1 cellular context compared by ENCODE assay signal in the genomic region with DNA sequence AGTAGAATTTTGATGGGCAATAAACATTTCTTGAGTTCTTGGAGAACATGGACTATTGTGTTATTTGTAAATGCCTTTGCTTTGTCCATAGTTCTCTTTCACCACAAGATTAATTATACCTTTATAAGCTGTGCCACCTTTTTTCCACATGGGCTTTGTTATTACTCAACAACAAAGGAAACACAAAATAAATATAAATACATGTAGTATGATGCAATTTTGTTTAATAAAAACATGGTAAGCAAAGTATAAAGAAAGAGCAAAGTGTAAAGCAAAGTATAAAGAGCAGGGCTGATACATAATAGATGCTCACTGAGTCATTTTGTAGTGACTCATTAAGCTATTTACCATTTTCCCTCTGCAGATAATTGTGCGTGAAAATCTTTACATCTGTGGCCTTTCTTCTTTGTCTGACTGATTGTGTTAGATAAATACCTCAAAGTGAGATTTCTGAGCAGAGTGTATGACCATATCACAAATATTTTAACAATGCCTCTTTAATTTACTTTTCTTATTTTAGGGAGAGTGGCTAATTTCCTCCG.
TF ChIP-seq lines count a peak whose summit lies in the region.

No MANE protein-coding gene starts in this region.

TF ChIP-seq in HCT116, 20 proteins besides CTCF, POLR2A, EP300 and RAD21 (continued from another document):
- TF ChIP-seq, protein P1, sequence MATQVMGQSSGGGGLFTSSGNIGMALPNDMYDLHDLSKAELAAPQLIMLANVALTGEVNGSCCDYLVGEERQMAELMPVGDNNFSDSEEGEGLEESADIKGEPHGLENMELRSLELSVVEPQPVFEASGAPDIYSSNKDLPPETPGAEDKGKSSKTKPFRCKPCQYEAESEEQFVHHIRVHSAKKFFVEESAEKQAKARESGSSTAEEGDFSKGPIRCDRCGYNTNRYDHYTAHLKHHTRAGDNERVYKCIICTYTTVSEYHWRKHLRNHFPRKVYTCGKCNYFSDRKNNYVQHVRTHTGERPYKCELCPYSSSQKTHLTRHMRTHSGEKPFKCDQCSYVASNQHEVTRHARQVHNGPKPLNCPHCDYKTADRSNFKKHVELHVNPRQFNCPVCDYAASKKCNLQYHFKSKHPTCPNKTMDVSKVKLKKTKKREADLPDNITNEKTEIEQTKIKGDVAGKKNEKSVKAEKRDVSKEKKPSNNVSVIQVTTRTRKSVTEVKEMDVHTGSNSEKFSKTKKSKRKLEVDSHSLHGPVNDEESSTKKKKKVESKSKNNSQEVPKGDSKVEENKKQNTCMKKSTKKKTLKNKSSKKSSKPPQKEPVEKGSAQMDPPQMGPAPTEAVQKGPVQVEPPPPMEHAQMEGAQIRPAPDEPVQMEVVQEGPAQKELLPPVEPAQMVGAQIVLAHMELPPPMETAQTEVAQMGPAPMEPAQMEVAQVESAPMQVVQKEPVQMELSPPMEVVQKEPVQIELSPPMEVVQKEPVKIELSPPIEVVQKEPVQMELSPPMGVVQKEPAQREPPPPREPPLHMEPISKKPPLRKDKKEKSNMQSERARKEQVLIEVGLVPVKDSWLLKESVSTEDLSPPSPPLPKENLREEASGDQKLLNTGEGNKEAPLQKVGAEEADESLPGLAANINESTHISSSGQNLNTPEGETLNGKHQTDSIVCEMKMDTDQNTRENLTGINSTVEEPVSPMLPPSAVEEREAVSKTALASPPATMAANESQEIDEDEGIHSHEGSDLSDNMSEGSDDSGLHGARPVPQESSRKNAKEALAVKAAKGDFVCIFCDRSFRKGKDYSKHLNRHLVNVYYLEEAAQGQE (IDR thresholded peaks at IDR 0.05; ENCODE audit: low read depth): no peak
- TF ChIP-seq ELF1 (IDR thresholded peaks at IDR 0.05; ENCODE audit: borderline replicate concordance, low read depth): no peak
- no peak for TF ChIP-seq ZNF274 (IDR thresholded peaks at IDR 0.05; ENCODE audit: low read depth, low read length)
- no peak for TF ChIP-seq EZH2phosphoT487 (IDR thresholded peaks at IDR 0.05; ENCODE audit: borderline replicate concordance)
- TF ChIP-seq SIN3A (IDR thresholded peaks at IDR 0.05; ENCODE audit: low read depth): no peak
- TF ChIP-seq JUND (IDR thresholded peaks at IDR 0.05): no peak
- TF ChIP-seq ZFX (IDR thresholded peaks at IDR 0.05): no peak
- TF ChIP-seq MAX (IDR thresholded peaks at IDR 0.05): no peak
- no peak for TF ChIP-seq CEBPB (IDR thresholded peaks at IDR 0.05; ENCODE audit: low read depth)
- no peak for TF ChIP-seq FOSL1 (IDR thresholded peaks at IDR 0.05; ENCODE audit: low read depth)
- no peak for TF ChIP-seq SRF (IDR thresholded peaks at IDR 0.05; ENCODE audit: low read depth)
- TF ChIP-seq, protein P2, sequence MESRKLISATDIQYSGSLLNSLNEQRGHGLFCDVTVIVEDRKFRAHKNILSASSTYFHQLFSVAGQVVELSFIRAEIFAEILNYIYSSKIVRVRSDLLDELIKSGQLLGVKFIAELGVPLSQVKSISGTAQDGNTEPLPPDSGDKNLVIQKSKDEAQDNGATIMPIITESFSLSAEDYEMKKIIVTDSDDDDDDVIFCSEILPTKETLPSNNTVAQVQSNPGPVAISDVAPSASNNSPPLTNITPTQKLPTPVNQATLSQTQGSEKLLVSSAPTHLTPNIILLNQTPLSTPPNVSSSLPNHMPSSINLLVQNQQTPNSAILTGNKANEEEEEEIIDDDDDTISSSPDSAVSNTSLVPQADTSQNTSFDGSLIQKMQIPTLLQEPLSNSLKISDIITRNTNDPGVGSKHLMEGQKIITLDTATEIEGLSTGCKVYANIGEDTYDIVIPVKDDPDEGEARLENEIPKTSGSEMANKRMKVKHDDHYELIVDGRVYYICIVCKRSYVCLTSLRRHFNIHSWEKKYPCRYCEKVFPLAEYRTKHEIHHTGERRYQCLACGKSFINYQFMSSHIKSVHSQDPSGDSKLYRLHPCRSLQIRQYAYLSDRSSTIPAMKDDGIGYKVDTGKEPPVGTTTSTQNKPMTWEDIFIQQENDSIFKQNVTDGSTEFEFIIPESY (IDR thresholded peaks at IDR 0.05; ENCODE audit: extremely low read depth, insufficient replicate concordance, low read length): no peak
- no peak for TF ChIP-seq EGR1 (IDR thresholded peaks at IDR 0.05; ENCODE audit: low read depth)
- no peak for TF ChIP-seq CBX3 (IDR thresholded peaks at IDR 0.05; ENCODE audit: low read depth)
- no peak for TF ChIP-seq YY1 (IDR thresholded peaks at IDR 0.05; ENCODE audit: extremely low read depth, insufficient replicate concordance, low read depth, low read length)
- no peak for TF ChIP-seq TCF7L2 (IDR thresholded peaks at IDR 0.05; ENCODE audit: borderline replicate concordance, extremely low read depth, insufficient read depth, insufficient read length)
- TF ChIP-seq EZH2 (IDR thresholded peaks at IDR 0.05): no peak
